8 cellular contexts compared by ENCODE assay signal in genomic region chr5:107993341-107993740, GRCh38.
"Had no signal": no experiment of that assay in that cellular context is flagged by ENCODE, and none has a peak within 500 bp of the region (broad histone marks: within the 10 kb centered on the region; RNA-seq: fewer than 3 reads in every experiment).

No MANE protein-coding gene starts in this region.

- H3K4me3 ChIP-seq: GM23248 had no signal

- DNase-seq: GM23248, GOT3, H9, HCEC 1CT, Kasumi-1, KG1 had no signal

- FAIRE-seq: H54, HTR-8/SVneo had no signal

- H2AFZ ChIP-seq: GM23248 had no signal

- H3K9ac ChIP-seq: GM23248 had no signal

- H3K27ac ChIP-seq: GM23248 had no signal
